In the genomic region with DNA sequence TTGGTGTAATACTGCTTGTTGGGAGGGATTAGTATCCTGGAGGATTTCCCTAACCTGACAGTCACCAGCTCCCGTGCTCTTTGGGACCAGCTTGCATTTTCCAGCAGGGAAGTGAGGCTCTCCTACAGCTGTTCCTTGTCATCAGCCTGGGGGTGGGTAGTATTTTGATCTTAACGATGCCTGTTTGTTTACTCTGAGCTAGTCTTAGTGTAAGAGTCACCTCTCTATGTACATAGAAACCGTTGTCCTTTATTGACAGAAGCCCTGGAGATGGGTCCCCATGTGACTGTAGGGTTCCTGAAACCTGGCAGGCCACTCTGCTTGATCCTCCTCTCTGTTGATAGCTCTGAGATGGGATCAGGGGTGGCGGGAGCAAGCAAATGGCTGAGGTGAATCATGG, we compare ENCODE assay signal across 13 cellular contexts. TPM values are rescaled to one million over a fixed set of nuclear protein-coding genes. Genes with fewer than 3 reads are reported as not detected.
A peak's percentile ranks its signal among the peaks of the same experiment; 100 is the strongest.
DNase-seq lines count a peak whose midpoint lies in the region; ATAC-seq, FAIRE-seq and TF ChIP-seq lines count a peak whose summit lies in the region.
"Had no signal": no experiment of that assay in that cellular context is flagged by ENCODE, and none has a peak within 500 bp of the region (broad histone marks: within the 10 kb centered on the region; RNA-seq: fewer than 3 reads in every experiment).

No MANE protein-coding gene starts in this region.

- peak overlapping the region in 1 of 2 donors; percentile 69 for H3K27ac Mint-ChIP-seq in activated naive CD4-positive, alpha-beta T cell treated with anti-CD3 and anti-CD28 coated beads, Interleukin-2, amount 50 U/mL, for 72 hours
- H3K27ac Mint-ChIP-seq: activated T-helper 2 cell treated with anti-CD3 and anti-CD28 coated beads, Interferon-gamma antibody, Interleukin-2, Interleukin-4, amounts not matched to agents 10 μg/mL and 5 μg/mL and 100 μg/mL, durations not matched to agents 14 hours and 24 hours and 36 hours had no signal

- no peaks in the 10 kb centered on the region for H3K9me3 Mint-ChIP-seq in activated naive CD4-positive, alpha-beta T cell treated with anti-CD3 and anti-CD28 coated beads, Interleukin-2, amount 50 U/mL, for 72 hours
- H3K9me3 Mint-ChIP-seq: activated T-helper 2 cell treated with anti-CD3 and anti-CD28 coated beads, Interferon-gamma antibody, Interleukin-2, Interleukin-4, amounts not matched to agents 10 μg/mL and 5 μg/mL and 100 μg/mL, durations not matched to agents 14 hours and 24 hours and 36 hours had no signal

- DNase-seq in Right ventricle myocardium superior (no peak), left ventricle myocardium inferior (no peak), NCI-H510A (lab: John Stamatoyannopoulos, UW) (peak; percentile 85), NCI-H2227 (lab: John Stamatoyannopoulos, UW; ENCODE audit: unreplicated experiment) (no peak)
- no peak for DNase-seq in activated naive CD4-positive, alpha-beta T cell treated with anti-CD3 and anti-CD28 coated beads, Interleukin-2, amount 50 U/mL, for 72 hours (ENCODE audit: low spot score in 2 of 2)
- DNase-seq: anterior cingulate cortex, NCI-H1694, transverse colon had no signal

- peak; percentile 90 for FAIRE-seq in islet of Langerhans (lab: Jason Lieb, UNC)

- peaks cover 55% of the 10 kb centered on the region for H3K4me1 ChIP-seq in left ventricle myocardium inferior
- H3K4me1 ChIP-seq: parathyroid adenoma had no signal

- H3K36me3 ChIP-seq in left ventricle myocardium inferior: peaks cover 62% of the 10 kb centered on the region

- intact Hi-C loops in Right ventricle myocardium superior (cut with DNase I) (no loop called here), left ventricle myocardium inferior (cut with micrococcal nuclease) (no loop called here)

- no peaks in the 10 kb centered on the region for H3K27me3 ChIP-seq in left ventricle myocardium inferior (ENCODE audit: low read depth)
- H3K27me3 ChIP-seq: transverse colon had no signal

- no peak for TF ChIP-seq CTCF in left ventricle myocardium inferior (IDR thresholded peaks at IDR 0.05; ENCODE audit: borderline replicate concordance)

- ATAC-seq in Right ventricle myocardium superior (ENCODE audit: poor library complexity) (peak; percentile 48), GM19395 (IDR thresholded peaks at IDR 0.05; ENCODE audit: unreplicated experiment) (no peak), GM19463 (IDR thresholded peaks at IDR 0.05; ENCODE audit: unreplicated experiment) (no peak)
- ATAC-seq in activated naive CD4-positive, alpha-beta T cell treated with anti-CD3 and anti-CD28 coated beads, Interleukin-2, amount 50 U/mL, for 72 hours: no peak

- H3K4me3 ChIP-seq in left ventricle myocardium inferior: no peak overlapping the region
- H3K4me3 ChIP-seq: transverse colon had no signal

- peaks cover 17 to 25% of the 10 kb centered on the region in 2 donors for H3K36me3 Mint-ChIP-seq in activated naive CD4-positive, alpha-beta T cell treated with anti-CD3 and anti-CD28 coated beads, Interleukin-2, amount 50 U/mL, for 72 hours

- no peaks in the 10 kb centered on the region for H3K9me3 ChIP-seq in left ventricle myocardium inferior (replicated peaks)
- H3K9me3 ChIP-seq: transverse colon had no signal

- H3K27ac ChIP-seq in left ventricle myocardium inferior (replicated peaks): no peak overlapping the region
- H3K27ac ChIP-seq: parathyroid adenoma, transverse colon had no signal

RNA-seq across cellular contexts. Expression of a gene that starts 58.0 kb away (rescaled TPM):
- total RNA-seq in Right ventricle myocardium superior (9.1 TPM), left ventricle myocardium inferior (10.9 TPM)
- 10 to 100 TPM in 1 of 2 donors, 1 to 10 TPM in 1; 9.0 to 19.6 TPM for total RNA-seq in activated naive CD4-positive, alpha-beta T cell treated with anti-CD3 and anti-CD28 coated beads, Interleukin-2, amount 50 U/mL, for 72 hours
